ENCODE assay signal across 8 cellular contexts in genomic region chr21:37208056-37208705, GRCh38. TPM values are rescaled to one million over a fixed set of nuclear protein-coding genes. Genes with fewer than 3 reads are reported as not detected.
A peak's percentile ranks its signal among the peaks of the same experiment; 100 is the strongest.
DNase-seq lines count a peak whose midpoint lies in the region; ATAC-seq and TF ChIP-seq lines count a peak whose summit lies in the region.
"Had no signal": no experiment of that assay in that cellular context is flagged by ENCODE, and none has a peak within 500 bp of the region (broad histone marks: within the 10 kb centered on the region; RNA-seq: fewer than 3 reads in every experiment).

No MANE protein-coding gene starts in this region.

- TF ChIP-seq EP300 in transverse colon (IDR thresholded peaks at IDR 0.05; ENCODE audit: low read depth): no peak

- intact Hi-C loops in transverse colon (cut with DNase I; ENCODE audit: low total_unique reads): no loop called here

- no peaks in the 10 kb centered on the region for H3K27me3 ChIP-seq in transverse colon
- H3K27me3 ChIP-seq: neutrophil had no signal

- TF ChIP-seq POLR2A in transverse colon (IDR thresholded peaks at IDR 0.05): no peak

- TF ChIP-seq CTCF in astrocyte of the spinal cord (IDR thresholded peaks at IDR 0.05; ENCODE audit: low read depth, low read length) (no peak), transverse colon (IDR thresholded peaks at IDR 0.05) (no peak)

- H3K4me1 ChIP-seq in transverse colon: peaks cover 0 to 13% (median 7%) of the 10 kb centered on the region in 4 donors

- DNase-seq in MV-4-11 (lab: John Stamatoyannopoulos, UW) (peak; percentile 95), astrocyte of the spinal cord (ENCODE audit: low read depth, low spot score) (peak; percentile 16), medulla oblongata (ENCODE audit: extremely low spot score) (peak; percentile 91), transverse colon (peak; percentile 51), NCI-H510A (lab: John Stamatoyannopoulos, UW) (no peak)

- H3K36me3 ChIP-seq in transverse colon: peaks cover 0 to 3% (median 1%) of the 10 kb centered on the region in 4 donors
- H3K36me3 ChIP-seq: neutrophil had no signal

- peak; percentile 68 for ATAC-seq in GM18511 (IDR thresholded peaks at IDR 0.05; ENCODE audit: unreplicated experiment)
- peak; percentile 61 for ATAC-seq in GM21723 (IDR thresholded peaks at IDR 0.05; ENCODE audit: unreplicated experiment)

- 13 to 34% methylated on average over 3 to 14 of the region's 14 CpGs for WGBS in transverse colon (ENCODE audit: low coverage in 1 of 2), 2 donors

- in situ Hi-C loops in astrocyte of the spinal cord (cut with HindIII; ENCODE audit: low sequenced_read_pairs): no loop called here
- in situ Hi-C loops in transverse colon (cut with MboI; ENCODE audit: low pct_ligation_motif_present in 1 of 4, low pct_unique_long_range_greater_than_20kb in 1 of 4, low sequenced_read_pairs in 3 of 4): no loop called here

- no peak overlapping the region for H3K27ac ChIP-seq in transverse colon
- H3K27ac ChIP-seq: neutrophil had no signal

- H3K4me3 ChIP-seq in astrocyte of the spinal cord (ENCODE audit: low read depth, low read length) (no peak overlapping the region), transverse colon (no peak overlapping the region)

- H3K9me3 ChIP-seq in transverse colon: peaks cover 0 to 4% of the 10 kb centered on the region in 2 donors
- H3K9me3 ChIP-seq: neutrophil had no signal

RNA-seq across cellular contexts. Expression of gene VPS26C, which starts 59.0 kb away (rescaled TPM):
- 100 to 1,000 TPM in 2 of 4 donors, 10 to 100 TPM in 2; 86.5 to 146 (median 108) TPM for total RNA-seq in transverse colon
